ENCODE assay signal across 8 cellular contexts in the genomic region with DNA sequence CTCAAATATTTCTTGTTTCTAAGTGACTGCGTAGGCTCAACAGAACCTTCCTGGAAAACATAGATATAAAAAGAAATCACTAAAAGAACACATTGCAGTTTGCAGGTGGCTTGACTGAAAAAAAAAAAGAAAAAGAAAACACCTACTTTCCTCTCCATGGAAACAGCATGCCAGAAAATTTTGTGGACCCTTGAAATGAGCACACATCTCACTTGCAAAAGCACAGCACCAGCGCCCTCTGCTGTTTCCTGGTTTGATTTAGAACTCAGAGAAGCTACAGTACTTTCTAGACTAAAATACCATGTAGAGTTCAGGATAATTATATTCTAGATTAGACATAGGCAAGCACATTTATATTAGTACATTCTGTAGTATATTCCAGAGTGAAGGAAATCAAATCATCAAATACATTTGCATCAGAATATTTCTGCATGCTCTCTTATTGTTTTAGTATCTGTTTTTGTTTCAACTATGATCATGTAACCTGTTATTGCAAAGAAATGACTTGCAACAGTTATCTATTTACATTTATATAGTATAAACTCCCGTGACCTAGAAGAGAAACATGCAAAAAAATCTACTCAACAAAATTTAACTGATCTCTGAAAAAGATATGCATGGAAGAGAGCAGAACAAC. TPM values are rescaled to one million over a fixed set of nuclear protein-coding genes. Genes with fewer than 3 reads are reported as not detected.
DNase-seq lines count a peak whose midpoint lies in the region; ATAC-seq, FAIRE-seq and TF ChIP-seq lines count a peak whose summit lies in the region.

No MANE protein-coding gene starts in this region.

- ATAC-seq in stimulated activated memory B cell treated with anti-CD40 and anti-IgM and Interleukin-4, amounts not matched to agents 10 μg/mL and 1 μg/mL and 100 μg/mL, for 72 hours, result no peak

- no peak overlapping the region for H3K27ac Mint-ChIP-seq in stimulated activated memory B cell treated with anti-CD40 and anti-IgM and Interleukin-4, amounts not matched to agents 10 μg/mL and 1 μg/mL and 100 μg/mL, for 72 hours

- no peak overlapping the region for H3K27ac ChIP-seq in ovary
- H3K27ac ChIP-seq in transverse colon, result no peak overlapping the region

- no peaks in the 10 kb centered on the region for H3K4me1 Mint-ChIP-seq in stimulated activated memory B cell treated with anti-CD40 and anti-IgM and Interleukin-4, amounts not matched to agents 10 μg/mL and 1 μg/mL and 100 μg/mL, for 72 hours

- no peak overlapping the region for H3K4me3 Mint-ChIP-seq in stimulated activated memory B cell treated with anti-CD40 and anti-IgM and Interleukin-4, amounts not matched to agents 10 μg/mL and 1 μg/mL and 100 μg/mL, for 72 hours

- H3K36me3 ChIP-seq in ovary (no peaks in the 10 kb centered on the region), transverse colon (no peaks in the 10 kb centered on the region)

- H3K27me3 ChIP-seq in ovary, result no peaks in the 10 kb centered on the region
- H3K27me3 ChIP-seq in transverse colon, result no peaks in the 10 kb centered on the region

- H3K4me1 ChIP-seq in ovary (ENCODE audit: insufficient read depth) (no peaks in the 10 kb centered on the region), transverse colon (no peaks in the 10 kb centered on the region)

- no peak overlapping the region for H3K4me3 ChIP-seq in LNCaP clone FGC (ENCODE audit: low read depth, low read length)
- no peak overlapping the region for H3K4me3 ChIP-seq in ovary
- no peak overlapping the region for H3K4me3 ChIP-seq in transverse colon

- H3K9me3 ChIP-seq in ovary (no peaks in the 10 kb centered on the region), transverse colon (no peaks in the 10 kb centered on the region)

- no peaks in the 10 kb centered on the region for H3K27me3 Mint-ChIP-seq in stimulated activated memory B cell treated with anti-CD40 and anti-IgM and Interleukin-4, amounts not matched to agents 10 μg/mL and 1 μg/mL and 100 μg/mL, for 72 hours

- intact Hi-C loops in ovary (cut with DNase I), result loop anchor here (5.0 to 10.0 kb wide), 6 partner anchors 210 to 740 kb away; no protein-coding TSS in a partner anchor
- intact Hi-C loops in transverse colon (cut with DNase I; ENCODE audit: low total_unique reads), result loop anchor here (5.0 kb wide), 2 partner anchors 213 to 428 kb away; no protein-coding TSS in a partner anchor

- H3K9me3 Mint-ChIP-seq in stimulated activated memory B cell treated with anti-CD40 and anti-IgM and Interleukin-4, amounts not matched to agents 10 μg/mL and 1 μg/mL and 100 μg/mL, for 72 hours, result no peaks in the 10 kb centered on the region

- TF ChIP-seq POLR2A in ovary (IDR thresholded peaks at IDR 0.05) (no peak), transverse colon (IDR thresholded peaks at IDR 0.05) (no peak)

- peak; percentile 67 for FAIRE-seq in D721Med (lab: Jason Lieb, UNC)

- in situ Hi-C loops in transverse colon (cut with MboI; ENCODE audit: low pct_ligation_motif_present in 1 of 4, low pct_unique_long_range_greater_than_20kb in 1 of 4, low sequenced_read_pairs in 3 of 4), result loop anchor here (10.0 to 25.0 kb wide), 9 partner anchors 210 to 740 kb away; a partner anchor contains a TSS

- TF ChIP-seq EP300 in ovary (IDR thresholded peaks at IDR 0.05) (no peak), transverse colon (IDR thresholded peaks at IDR 0.05; ENCODE audit: low read depth) (no peak)

- 8 to 18% (median 17%) methylated on average over 3 of the region's 3 CpGs for WGBS in ovary, 3 donors
- WGBS in transverse colon (ENCODE audit: low coverage in 1 of 2), 2 donors, result 29 to 37% methylated on average over 3 of the region's 3 CpGs

- TF ChIP-seq CTCF in D721Med (IDR thresholded peaks at IDR 0.05; ENCODE audit: insufficient read depth, missing control alignments), result peak; percentile 92
- TF ChIP-seq CTCF in LNCaP clone FGC (IDR thresholded peaks at IDR 0.05; ENCODE audit: control insufficient read depth, extremely low read depth, insufficient read depth), result peak; percentile 67
- TF ChIP-seq CTCF in ovary (IDR thresholded peaks at IDR 0.05), result peak in 2 of 3 donors; percentile 42 to 51
- TF ChIP-seq CTCF in transverse colon (IDR thresholded peaks at IDR 0.05), result peak; percentile 48 to 72 (median 72)

- H3K36me3 Mint-ChIP-seq in stimulated activated memory B cell treated with anti-CD40 and anti-IgM and Interleukin-4, amounts not matched to agents 10 μg/mL and 1 μg/mL and 100 μg/mL, for 72 hours, result no peaks in the 10 kb centered on the region

- DNase-seq in D721Med (ENCODE audit: insufficient read length, low spot score) (no peak), LNCaP clone FGC (ENCODE audit: low read depth) (peak; percentile 32), SHP77 treated with DMSO at 0.1 percent for 48 hours (lab: John Stamatoyannopoulos, UW) (peak; percentile 45), globus pallidus (ENCODE audit: low spot score) (peak; percentile 65), ovary (peak; percentile 73 to 85 (median 77)), transverse colon (peak; percentile 79)
- peak; percentile 35 for DNase-seq in activated T-helper 9 cell treated with anti-CD3 and anti-CD28 coated beads, Interleukin-2, amount 50 U/mL, for 16 hours (ENCODE audit: low read depth)

RNA-seq across cellular contexts. Expression of a gene that starts 22.3 kb away (rescaled TPM):
- total RNA-seq in ovary (10 to 100 TPM in 6 of 7 donors, 1 to 10 TPM in 1; 9.8 to 20.6 (median 14.9) TPM), transverse colon (10 to 100 TPM; 11.7 to 25.2 (median 13.3) TPM)
- 1 to 10 TPM; 4.3 to 7.0 TPM for polyA plus RNA-seq in ovary
